In genomic region chr16:1705688-1706385, GRCh38 we compare ENCODE assay signal across 1 cellular context.
TF ChIP-seq lines count a peak whose summit lies in the region.

A gene with protein sequence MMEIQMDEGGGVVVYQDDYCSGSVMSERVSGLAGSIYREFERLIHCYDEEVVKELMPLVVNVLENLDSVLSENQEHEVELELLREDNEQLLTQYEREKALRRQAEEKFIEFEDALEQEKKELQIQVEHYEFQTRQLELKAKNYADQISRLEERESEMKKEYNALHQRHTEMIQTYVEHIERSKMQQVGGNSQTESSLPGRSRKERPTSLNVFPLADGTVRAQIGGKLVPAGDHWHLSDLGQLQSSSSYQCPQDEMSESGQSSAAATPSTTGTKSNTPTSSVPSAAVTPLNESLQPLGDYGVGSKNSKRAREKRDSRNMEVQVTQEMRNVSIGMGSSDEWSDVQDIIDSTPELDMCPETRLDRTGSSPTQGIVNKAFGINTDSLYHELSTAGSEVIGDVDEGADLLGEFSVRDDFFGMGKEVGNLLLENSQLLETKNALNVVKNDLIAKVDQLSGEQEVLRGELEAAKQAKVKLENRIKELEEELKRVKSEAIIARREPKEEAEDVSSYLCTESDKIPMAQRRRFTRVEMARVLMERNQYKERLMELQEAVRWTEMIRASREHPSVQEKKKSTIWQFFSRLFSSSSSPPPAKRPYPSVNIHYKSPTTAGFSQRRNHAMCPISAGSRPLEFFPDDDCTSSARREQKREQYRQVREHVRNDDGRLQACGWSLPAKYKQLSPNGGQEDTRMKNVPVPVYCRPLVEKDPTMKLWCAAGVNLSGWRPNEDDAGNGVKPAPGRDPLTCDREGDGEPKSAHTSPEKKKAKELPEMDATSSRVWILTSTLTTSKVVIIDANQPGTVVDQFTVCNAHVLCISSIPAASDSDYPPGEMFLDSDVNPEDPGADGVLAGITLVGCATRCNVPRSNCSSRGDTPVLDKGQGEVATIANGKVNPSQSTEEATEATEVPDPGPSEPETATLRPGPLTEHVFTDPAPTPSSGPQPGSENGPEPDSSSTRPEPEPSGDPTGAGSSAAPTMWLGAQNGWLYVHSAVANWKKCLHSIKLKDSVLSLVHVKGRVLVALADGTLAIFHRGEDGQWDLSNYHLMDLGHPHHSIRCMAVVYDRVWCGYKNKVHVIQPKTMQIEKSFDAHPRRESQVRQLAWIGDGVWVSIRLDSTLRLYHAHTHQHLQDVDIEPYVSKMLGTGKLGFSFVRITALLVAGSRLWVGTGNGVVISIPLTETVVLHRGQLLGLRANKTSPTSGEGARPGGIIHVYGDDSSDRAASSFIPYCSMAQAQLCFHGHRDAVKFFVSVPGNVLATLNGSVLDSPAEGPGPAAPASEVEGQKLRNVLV (N-terminal part only) (plus strand): TSS chr16:1706195. CDS start chr16:1706340, 145 bp downstream.

TF ChIP-seq in K562, 482 proteins besides CTCF, POLR2A, EP300 and RAD21 (continued from another document and continues in another):
- TF ChIP-seq, protein P1, sequence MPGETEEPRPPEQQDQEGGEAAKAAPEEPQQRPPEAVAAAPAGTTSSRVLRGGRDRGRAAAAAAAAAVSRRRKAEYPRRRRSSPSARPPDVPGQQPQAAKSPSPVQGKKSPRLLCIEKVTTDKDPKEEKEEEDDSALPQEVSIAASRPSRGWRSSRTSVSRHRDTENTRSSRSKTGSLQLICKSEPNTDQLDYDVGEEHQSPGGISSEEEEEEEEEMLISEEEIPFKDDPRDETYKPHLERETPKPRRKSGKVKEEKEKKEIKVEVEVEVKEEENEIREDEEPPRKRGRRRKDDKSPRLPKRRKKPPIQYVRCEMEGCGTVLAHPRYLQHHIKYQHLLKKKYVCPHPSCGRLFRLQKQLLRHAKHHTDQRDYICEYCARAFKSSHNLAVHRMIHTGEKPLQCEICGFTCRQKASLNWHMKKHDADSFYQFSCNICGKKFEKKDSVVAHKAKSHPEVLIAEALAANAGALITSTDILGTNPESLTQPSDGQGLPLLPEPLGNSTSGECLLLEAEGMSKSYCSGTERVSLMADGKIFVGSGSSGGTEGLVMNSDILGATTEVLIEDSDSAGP (CRISPR knock-in tag; IDR thresholded peaks at IDR 0.05) = no peak
- TF ChIP-seq ZNF583 (CRISPR knock-in tag; IDR thresholded peaks at IDR 0.05) = 0 out of 2 replicates have a peak, but pooled peaks have one; percentile 46
- TF ChIP-seq BRD9 (IDR thresholded peaks at IDR 0.05; ENCODE audit: low read depth, partially characterized antibody) = peak; percentile 32
- no peak for TF ChIP-seq POLR3A (IDR thresholded peaks at IDR 0.05; ENCODE audit: borderline replicate concordance, extremely low read depth, insufficient read depth, insufficient read length)
- TF ChIP-seq, protein P2, sequence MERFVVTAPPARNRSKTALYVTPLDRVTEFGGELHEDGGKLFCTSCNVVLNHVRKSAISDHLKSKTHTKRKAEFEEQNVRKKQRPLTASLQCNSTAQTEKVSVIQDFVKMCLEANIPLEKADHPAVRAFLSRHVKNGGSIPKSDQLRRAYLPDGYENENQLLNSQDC (CRISPR knock-in tag; IDR thresholded peaks at IDR 0.05) = no peak; the same call in 1 of the 2 replicates
- no peak for TF ChIP-seq ZNF232 (CRISPR knock-in tag; IDR thresholded peaks at IDR 0.05)
- TF ChIP-seq SIRT6 (IDR thresholded peaks at IDR 0.05; ENCODE audit: low read depth, low read length) = no peak
- no peak for TF ChIP-seq BACH1 (tag; IDR thresholded peaks at IDR 0.05)
- TF ChIP-seq STAG1 (CRISPR knock-in tag; IDR thresholded peaks at IDR 0.05; ENCODE audit: borderline replicate concordance) = no peak
- no peak for TF ChIP-seq ZNF41 (CRISPR knock-in tag; conservative IDR thresholded peaks at IDR 0.05)
- TF ChIP-seq RBM25 (IDR thresholded peaks at IDR 0.05; ENCODE audit: low read depth, low read length, severe bottlenecking) = peak; percentile 93
- TF ChIP-seq HES1 (IDR thresholded peaks at IDR 0.05; ENCODE audit: low read depth) = no peak
- peak; percentile 52 for TF ChIP-seq NEUROD1 (IDR thresholded peaks at IDR 0.05; ENCODE audit: borderline replicate concordance, low read depth, low read length, partially characterized antibody)
- peak in 1 of 2 experiments; percentile 32; a peak in 1 of 4 replicates for TF ChIP-seq TRIM24 (IDR thresholded peaks at IDR 0.05)
- peak; percentile 96 for TF ChIP-seq POLR2G (IDR thresholded peaks at IDR 0.05; ENCODE audit: low read depth, low read length)
- TF ChIP-seq FOXM1 (IDR thresholded peaks at IDR 0.05; ENCODE audit: low read depth) = no peak
- TF ChIP-seq FOXM1 (CRISPR knock-in tag; IDR thresholded peaks at IDR 0.05; ENCODE audit: low read depth) = no peak
- TF ChIP-seq SREBF2 (CRISPR knock-in tag; IDR thresholded peaks at IDR 0.05) = no peak
- TF ChIP-seq, protein P3, sequence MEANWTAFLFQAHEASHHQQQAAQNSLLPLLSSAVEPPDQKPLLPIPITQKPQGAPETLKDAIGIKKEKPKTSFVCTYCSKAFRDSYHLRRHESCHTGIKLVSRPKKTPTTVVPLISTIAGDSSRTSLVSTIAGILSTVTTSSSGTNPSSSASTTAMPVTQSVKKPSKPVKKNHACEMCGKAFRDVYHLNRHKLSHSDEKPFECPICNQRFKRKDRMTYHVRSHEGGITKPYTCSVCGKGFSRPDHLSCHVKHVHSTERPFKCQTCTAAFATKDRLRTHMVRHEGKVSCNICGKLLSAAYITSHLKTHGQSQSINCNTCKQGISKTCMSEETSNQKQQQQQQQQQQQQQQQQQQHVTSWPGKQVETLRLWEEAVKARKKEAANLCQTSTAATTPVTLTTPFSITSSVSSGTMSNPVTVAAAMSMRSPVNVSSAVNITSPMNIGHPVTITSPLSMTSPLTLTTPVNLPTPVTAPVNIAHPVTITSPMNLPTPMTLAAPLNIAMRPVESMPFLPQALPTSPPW (CRISPR knock-in tag; IDR thresholded peaks at IDR 0.05) = peak; percentile 83
- no peak for TF ChIP-seq NUFIP1 (IDR thresholded peaks at IDR 0.05; ENCODE audit: partially characterized antibody)
- TF ChIP-seq, protein P4, sequence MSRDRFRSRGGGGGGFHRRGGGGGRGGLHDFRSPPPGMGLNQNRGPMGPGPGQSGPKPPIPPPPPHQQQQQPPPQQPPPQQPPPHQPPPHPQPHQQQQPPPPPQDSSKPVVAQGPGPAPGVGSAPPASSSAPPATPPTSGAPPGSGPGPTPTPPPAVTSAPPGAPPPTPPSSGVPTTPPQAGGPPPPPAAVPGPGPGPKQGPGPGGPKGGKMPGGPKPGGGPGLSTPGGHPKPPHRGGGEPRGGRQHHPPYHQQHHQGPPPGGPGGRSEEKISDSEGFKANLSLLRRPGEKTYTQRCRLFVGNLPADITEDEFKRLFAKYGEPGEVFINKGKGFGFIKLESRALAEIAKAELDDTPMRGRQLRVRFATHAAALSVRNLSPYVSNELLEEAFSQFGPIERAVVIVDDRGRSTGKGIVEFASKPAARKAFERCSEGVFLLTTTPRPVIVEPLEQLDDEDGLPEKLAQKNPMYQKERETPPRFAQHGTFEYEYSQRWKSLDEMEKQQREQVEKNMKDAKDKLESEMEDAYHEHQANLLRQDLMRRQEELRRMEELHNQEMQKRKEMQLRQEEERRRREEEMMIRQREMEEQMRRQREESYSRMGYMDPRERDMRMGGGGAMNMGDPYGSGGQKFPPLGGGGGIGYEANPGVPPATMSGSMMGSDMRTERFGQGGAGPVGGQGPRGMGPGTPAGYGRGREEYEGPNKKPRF (IDR thresholded peaks at IDR 0.05; ENCODE audit: low read depth, low read length) = no peak
- no peak for TF ChIP-seq NCOR1 (IDR thresholded peaks at IDR 0.05)
- 0 out of 2 replicates have a peak, but pooled peaks have one; percentile 48 for TF ChIP-seq CC2D1A (IDR thresholded peaks at IDR 0.05)
- TF ChIP-seq, protein P5, sequence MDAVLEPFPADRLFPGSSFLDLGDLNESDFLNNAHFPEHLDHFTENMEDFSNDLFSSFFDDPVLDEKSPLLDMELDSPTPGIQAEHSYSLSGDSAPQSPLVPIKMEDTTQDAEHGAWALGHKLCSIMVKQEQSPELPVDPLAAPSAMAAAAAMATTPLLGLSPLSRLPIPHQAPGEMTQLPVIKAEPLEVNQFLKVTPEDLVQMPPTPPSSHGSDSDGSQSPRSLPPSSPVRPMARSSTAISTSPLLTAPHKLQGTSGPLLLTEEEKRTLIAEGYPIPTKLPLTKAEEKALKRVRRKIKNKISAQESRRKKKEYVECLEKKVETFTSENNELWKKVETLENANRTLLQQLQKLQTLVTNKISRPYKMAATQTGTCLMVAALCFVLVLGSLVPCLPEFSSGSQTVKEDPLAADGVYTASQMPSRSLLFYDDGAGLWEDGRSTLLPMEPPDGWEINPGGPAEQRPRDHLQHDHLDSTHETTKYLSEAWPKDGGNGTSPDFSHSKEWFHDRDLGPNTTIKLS (IDR thresholded peaks at IDR 0.05; ENCODE audit: borderline replicate concordance, low read depth) = peak; percentile 74
- TF ChIP-seq, protein P6, sequence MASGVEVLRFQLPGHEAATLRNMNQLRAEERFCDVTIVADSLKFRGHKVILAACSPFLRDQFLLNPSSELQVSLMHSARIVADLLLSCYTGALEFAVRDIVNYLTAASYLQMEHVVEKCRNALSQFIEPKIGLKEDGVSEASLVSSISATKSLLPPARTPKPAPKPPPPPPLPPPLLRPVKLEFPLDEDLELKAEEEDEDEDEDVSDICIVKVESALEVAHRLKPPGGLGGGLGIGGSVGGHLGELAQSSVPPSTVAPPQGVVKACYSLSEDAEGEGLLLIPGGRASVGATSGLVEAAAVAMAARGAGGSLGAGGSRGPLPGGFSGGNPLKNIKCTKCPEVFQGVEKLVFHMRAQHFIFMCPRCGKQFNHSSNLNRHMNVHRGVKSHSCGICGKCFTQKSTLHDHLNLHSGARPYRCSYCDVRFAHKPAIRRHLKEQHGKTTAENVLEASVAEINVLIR (CRISPR knock-in tag; IDR thresholded peaks at IDR 0.05) = peak; percentile 99
- no peak for TF ChIP-seq ZNF785 (CRISPR knock-in tag; IDR thresholded peaks at IDR 0.05)
- TF ChIP-seq BCL6 (CRISPR knock-in tag; IDR thresholded peaks at IDR 0.05) = no peak
- TF ChIP-seq ELF2 (CRISPR knock-in tag; IDR thresholded peaks at IDR 0.05) = peak; percentile 93
- TF ChIP-seq HDAC3 (IDR thresholded peaks at IDR 0.05; ENCODE audit: borderline replicate concordance, partially characterized antibody) = no peak
- TF ChIP-seq KDM5B (IDR thresholded peaks at IDR 0.05; ENCODE audit: insufficient replicate concordance, low read depth, low read length) = peak; percentile 94
- no peak for TF ChIP-seq SRSF3 (IDR thresholded peaks at IDR 0.05; ENCODE audit: insufficient read depth, low read length)
- TF ChIP-seq U2AF1 (optimal IDR thresholded peaks at IDR 0.05; ENCODE audit: low read depth, low read length) = peak; percentile 97
- peak; percentile 81; the same call in 1 of the 2 replicates for TF ChIP-seq TARDBP (IDR thresholded peaks at IDR 0.05)
- peak in 1 of 2 experiments; percentile 94; a peak in 2 of 4 replicates for TF ChIP-seq NONO (IDR thresholded peaks at IDR 0.05; ENCODE audit: low read depth in 2 of 2, low read length in 1 of 2)
- TF ChIP-seq BRF1 (IDR thresholded peaks at IDR 0.05; ENCODE audit: borderline replicate concordance, extremely low read depth, insufficient read length) = no peak
- TF ChIP-seq POLR2B (IDR thresholded peaks at IDR 0.05; ENCODE audit: low read depth, partially characterized antibody) = peak; percentile 83
- TF ChIP-seq CREBBP (IDR thresholded peaks at IDR 0.05; ENCODE audit: low read depth, low read length) = no peak
- TF ChIP-seq POLR3G (IDR thresholded peaks at IDR 0.05; ENCODE audit: extremely low read depth, insufficient read length, insufficient replicate concordance) = no peak
- no peak for TF ChIP-seq ZNF318 (IDR thresholded peaks at IDR 0.05; ENCODE audit: borderline replicate concordance in 1 of 2, low read depth in 1 of 2)
